Comparison of ENCODE assay signal across 10 cellular contexts in genomic region chr15:72532991-72533601, GRCh38. TPM values are rescaled to one million over a fixed set of nuclear protein-coding genes. Genes with fewer than 3 reads are reported as not detected.
A peak's percentile ranks its signal among the peaks of the same experiment; 100 is the strongest.
DNase-seq lines count a peak whose midpoint lies in the region; ATAC-seq, FAIRE-seq and TF ChIP-seq lines count a peak whose summit lies in the region.
"Had no signal": no experiment of that assay in that cellular context is flagged by ENCODE, and none has a peak within 500 bp of the region (broad histone marks: within the 10 kb centered on the region; RNA-seq: fewer than 3 reads in every experiment).

No MANE protein-coding gene starts in this region.

- peaks cover 2% of the 10 kb centered on the region for H4K20me1 ChIP-seq in keratinocyte (ENCODE audit: control insufficient read depth, extremely low read depth, insufficient read depth, low read length)

- no peak overlapping the region for H2AFZ ChIP-seq in keratinocyte (ENCODE audit: control insufficient read depth, low read length)

- no peaks in the 10 kb centered on the region for H3K27me3 ChIP-seq in BJ (ENCODE audit: control insufficient read depth, insufficient read depth, low read length)
- H3K27me3 ChIP-seq in keratinocyte (ENCODE audit: control insufficient read depth, extremely low read depth, insufficient read depth, low read length) = no peaks in the 10 kb centered on the region
- H3K27me3 ChIP-seq in MG63 = no peaks in the 10 kb centered on the region
- H3K27me3 ChIP-seq: SJSA1 had no signal

- H3K9me3 Mint-ChIP-seq in activated B cell treated with CpG ODN at 0.5 μM for 24 hours = no peaks in the 10 kb centered on the region

- H3K9ac ChIP-seq in keratinocyte (ENCODE audit: control insufficient read depth, extremely low read depth, insufficient read depth, low read length) = no peak overlapping the region

- no peaks in the 10 kb centered on the region for H3K9me1 ChIP-seq in keratinocyte (ENCODE audit: control insufficient read depth, extremely low read depth, insufficient read depth, low read length)

- dilution Hi-C loops in keratinocyte (cut with MboI; ENCODE audit: extremely low pct_ligation_motif_present, low sequenced_read_pairs) = no loop called here

- CTCF ChIA-PET in BJ (lab: Yijun Ruan, JAX) = interaction anchor here (1.3 to 1.4 kb wide), 2 partner anchors 10 to 220 kb away, joined by 3 to 5 read pairs; no protein-coding TSS in a partner anchor
- CTCF ChIA-PET in activated B cell treated with CpG ODN at 0.5 μM for 24 hours (lab: Charles Lee) = interaction anchor here (0.6 to 2.2 kb wide), 6 partner anchors 17 to 222 kb away, joined by 3 to 20 read pairs (median 3); no protein-coding TSS in a partner anchor

- intact Hi-C loops in activated B cell treated with CpG ODN at 0.5 μM for 24 hours (cut with micrococcal nuclease) = loop anchor here (1.0 to 5.0 kb wide), 3 partner anchors 156 to 334 kb away; partner anchors contain the start of gene HEXA

- DNase-seq in BJ (ENCODE audit: low read depth) (no peak), activated B cell treated with CpG ODN at 0.5 μM for 24 hours (no peak), keratinocyte (ENCODE audit: low read depth, low spot score) (no peak), MG63 (no peak), NCI-H2081 treated with DMSO at 0.1 percent for 48 hours (lab: John Stamatoyannopoulos, UW) (no peak), superior temporal gyrus (ENCODE audit: extremely low spot score) (no peak), OCI-M1 (lab: John Stamatoyannopoulos, UW) (no peak)
- DNase-seq: mucosa of descending colon had no signal

- no peak overlapping the region for H3K27ac ChIP-seq in keratinocyte (ENCODE audit: control insufficient read depth, insufficient read depth, low read length)
- H3K27ac ChIP-seq: SJSA1 had no signal

- H3K36me3 ChIP-seq in BJ (ENCODE audit: control insufficient read depth, insufficient read depth, low read length) (peaks cover 2% of the 10 kb centered on the region; the same call in 1 of the 2 replicates), keratinocyte (ENCODE audit: control insufficient read depth in 2 of 2, extremely low read depth in 1 of 2, insufficient read depth in 2 of 2, low read length in 2 of 2) (no peaks in the 10 kb centered on the region), MG63 (peaks cover 2% of the 10 kb centered on the region; the same call in 1 of the 2 replicates)

- no peaks in the 10 kb centered on the region for H3K27me3 Mint-ChIP-seq in activated B cell treated with CpG ODN at 0.5 μM for 24 hours

- H3K4me3 Mint-ChIP-seq in activated B cell treated with CpG ODN at 0.5 μM for 24 hours = no peak overlapping the region

- POLR2A ChIA-PET in BJ (lab: Charles Lee) = no interaction called here
- POLR2A ChIA-PET in activated B cell treated with CpG ODN at 0.5 μM for 24 hours (lab: Charles Lee) = interaction anchor here (1.4 kb wide), 1 partner anchor 71 kb away, joined by 3 read pairs; no protein-coding TSS in a partner anchor

- peaks cover 5% of the 10 kb centered on the region for H3K4me1 Mint-ChIP-seq in activated B cell treated with CpG ODN at 0.5 μM for 24 hours

- TF ChIP-seq CTCF in BJ (IDR thresholded peaks at IDR 0.05; ENCODE audit: insufficient read depth, low read depth, low read length) (peak; percentile 27; the same call in 1 of the 2 replicates), GM12872 (IDR thresholded peaks at IDR 0.05; ENCODE audit: insufficient read depth, low read depth, low read length) (peak; percentile 57), activated B cell treated with CpG ODN at 0.5 μM for 24 hours (IDR thresholded peaks at IDR 0.05) (no peak), keratinocyte (optimal IDR thresholded peaks at IDR 0.05 in 1 of 3, IDR thresholded peaks at IDR 0.05 in 1 of 3, conservative IDR thresholded peaks at IDR 0.05 in 1 of 3; ENCODE audit: extremely low read depth in 1 of 3, insufficient read depth in 2 of 3, low read length in 3 of 3) (peak; percentile 20 to 37 (median 36))

- no peaks in the 10 kb centered on the region for H3K4me1 ChIP-seq in keratinocyte (ENCODE audit: control insufficient read depth, extremely low read depth, insufficient read depth, low read length)
- H3K4me1 ChIP-seq: SJSA1 had no signal

- H3K36me3 Mint-ChIP-seq in activated B cell treated with CpG ODN at 0.5 μM for 24 hours (ENCODE audit: low read depth) = peaks cover 12% of the 10 kb centered on the region

- no peak overlapping the region for H3K27ac Mint-ChIP-seq in activated B cell treated with CpG ODN at 0.5 μM for 24 hours

- H3K4me2 ChIP-seq in keratinocyte (ENCODE audit: control insufficient read depth, extremely low read depth, insufficient read depth, low read depth, low read length) = no peak overlapping the region

- no peak for FAIRE-seq in keratinocyte (lab: Jason Lieb, UNC)

- peak; percentile 56 for ATAC-seq in activated B cell treated with CpG ODN at 0.5 μM for 24 hours (ENCODE audit: low read depth)
- ATAC-seq: mucosa of descending colon had no signal

- H3K9me3 ChIP-seq in keratinocyte (ENCODE audit: control insufficient read depth, low read depth, low read length) = no peaks in the 10 kb centered on the region
- H3K9me3 ChIP-seq in MG63 = no peaks in the 10 kb centered on the region
- H3K9me3 ChIP-seq: mucosa of descending colon, SJSA1 had no signal

- H3K79me2 ChIP-seq in keratinocyte (ENCODE audit: control insufficient read depth, insufficient read depth, low read length) = peaks cover 74% of the 10 kb centered on the region

- H3K4me3 ChIP-seq in BJ (ENCODE audit: low read depth, low read length) (no peak overlapping the region), keratinocyte (ENCODE audit: control insufficient read depth in 2 of 3, extremely low read depth in 1 of 3, insufficient read depth in 2 of 3, low read depth in 1 of 3, low read length in 3 of 3) (no peak overlapping the region), MG63 (no peak overlapping the region)
- H3K4me3 ChIP-seq: mucosa of descending colon, SJSA1 had no signal

RNA-seq across cellular contexts. Expression of gene ARIH1, which starts 59.0 kb away (rescaled TPM):
- polyA plus RNA-seq in BJ (2011; rRNA removed) = 46.0 and 60.6 TPM in 2 replicates
- 69.5 and 69.7 TPM in 2 replicates for polyA minus RNA-seq in BJ (2011; rRNA and poly(A)+ RNA removed)
- 142 and 159 TPM in 2 replicates for total RNA-seq in activated B cell treated with CpG ODN at 0.5 μM for 24 hours
- 46.9 to 70.6 TPM (median 50.6 TPM) in 3 replicates for polyA plus RNA-seq in keratinocyte
- 111 TPM for polyA plus RNA-seq in keratinocyte (2011; ENCODE audit: low read depth)
- polyA plus RNA-seq in keratinocyte (2011; cell fraction: cytosol; rRNA removed) = 35.0 and 71.0 TPM in 2 replicates
- 68.3 and 71.7 TPM in 2 replicates for polyA plus RNA-seq in keratinocyte (2011; cell fraction: nucleus; rRNA removed)
- 51.0 and 51.5 TPM in 2 replicates for polyA plus RNA-seq in keratinocyte (2012; ENCODE audit: low replicate concordance)
- 73.3 to 163 TPM (median 117 TPM) in 3 replicates for polyA minus RNA-seq in keratinocyte
- polyA minus RNA-seq in keratinocyte (2011; cell fraction: cytosol; rRNA and poly(A)+ RNA removed) = 53.3 TPM
- polyA minus RNA-seq in keratinocyte (2011; cell fraction: nucleus; rRNA and poly(A)+ RNA removed) = 40.6 and 131 TPM in 2 replicates
- total RNA-seq in MG63 (2014; rRNA removed; shearing (Covaris generic); ENCODE audit: low replicate concordance) = 19.7 and 62.6 TPM in 2 replicates
